Comparison of ENCODE assay signal across 14 cellular contexts in the genomic region with DNA sequence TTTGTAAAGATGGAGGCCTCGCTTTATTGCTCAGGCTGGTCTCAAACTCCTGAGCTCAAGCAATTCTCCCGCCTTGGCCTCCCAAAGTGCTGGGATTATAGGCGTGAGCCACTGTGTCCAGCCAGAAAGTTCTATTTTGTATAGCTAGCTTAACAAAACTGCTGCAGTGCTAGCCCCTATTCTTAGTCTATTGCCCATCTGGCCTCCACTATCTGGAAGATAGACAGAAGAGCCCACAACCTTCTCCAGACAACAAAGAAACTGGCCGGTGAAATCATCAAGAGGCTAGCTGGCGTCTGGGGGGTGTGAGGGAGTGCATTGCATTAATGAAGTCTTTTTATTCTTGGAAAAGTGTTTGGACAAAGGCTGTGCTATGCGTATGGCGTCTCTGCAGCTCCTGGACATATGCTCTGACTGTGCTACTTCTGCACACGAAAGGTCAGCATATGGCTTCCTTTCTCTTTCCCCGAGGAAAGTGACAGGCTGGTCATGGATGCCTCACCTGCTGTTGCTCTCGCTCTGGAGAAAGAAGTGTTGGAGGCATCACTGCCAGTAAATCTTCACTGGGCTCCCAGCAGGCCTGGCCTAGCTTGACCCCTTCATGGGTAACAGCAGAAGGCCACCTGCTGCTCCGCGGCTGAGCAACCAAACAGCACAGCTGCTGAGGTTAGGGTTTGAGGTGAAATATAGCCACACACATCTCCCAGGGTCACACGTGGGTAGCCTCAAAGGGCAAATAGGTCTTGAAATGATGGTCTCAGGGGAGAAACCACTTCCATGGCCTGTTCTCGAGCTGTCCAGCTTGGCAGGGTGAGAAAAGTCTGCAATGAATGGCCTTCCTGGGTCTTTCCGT.
DNase-seq lines count a peak whose midpoint lies in the region; ATAC-seq and TF ChIP-seq lines count a peak whose summit lies in the region.
"Had no signal": no experiment of that assay in that cellular context is flagged by ENCODE, and none has a peak within 500 bp of the region (broad histone marks: within the 10 kb centered on the region; RNA-seq: fewer than 3 reads in every experiment).

No MANE protein-coding gene starts in this region.

- H3K9ac ChIP-seq in mesenchymal stem cell (ENCODE audit: low read length) = no peak overlapping the region
- H3K9ac ChIP-seq: parathyroid adenoma had no signal

- intact Hi-C loops in activated CD8-positive, alpha-beta T cell treated with anti-CD3 and anti-CD28 coated beads for 36 hours (cut with micrococcal nuclease) = no loop called here
- intact Hi-C loops in left ventricle myocardium superior (cut with micrococcal nuclease) = no loop called here

- peaks cover 8% of the 10 kb centered on the region for H3K27me3 Mint-ChIP-seq in activated CD8-positive, alpha-beta T cell treated with anti-CD3 and anti-CD28 coated beads for 36 hours

- WGBS in mesenchymal stem cell = 59% methylated on average over 15 of the region's 15 CpGs

- H3K18ac ChIP-seq in mesenchymal stem cell (ENCODE audit: low read depth in 1 of 2, low read length in 2 of 2) = no peak overlapping the region

- no peaks in the 10 kb centered on the region for H3K79me1 ChIP-seq in mesenchymal stem cell (replicated peaks; ENCODE audit: low read length, poor library complexity, severe bottlenecking)

- no peaks in the 10 kb centered on the region for H3K9me3 ChIP-seq in mesenchymal stem cell (ENCODE audit: control insufficient read depth, low read length)
- H3K9me3 ChIP-seq: BE2C, breast epithelium had no signal

- H2AFZ ChIP-seq in mesenchymal stem cell (ENCODE audit: low read depth, low read length) = peak overlapping the region; percentile 11
- H2AFZ ChIP-seq: parathyroid adenoma had no signal

- no peak overlapping the region for H3K4ac ChIP-seq in mesenchymal stem cell (ENCODE audit: low read depth in 1 of 2, low read length in 2 of 2)

- H3K14ac ChIP-seq in mesenchymal stem cell (ENCODE audit: low read length in 2 of 2) = no peak overlapping the region

- H3K4me3 ChIP-seq in GM06990 (replicated peaks; ENCODE audit: low read depth, low read length) (no peak overlapping the region), mesenchymal stem cell (ENCODE audit: insufficient read depth in 1 of 2, low read depth in 1 of 2, low read length in 2 of 2) (no peak overlapping the region)
- H3K4me3 ChIP-seq: breast epithelium had no signal

- H3K27me3 ChIP-seq in GM06990 (replicated peaks; ENCODE audit: control insufficient read depth, insufficient read depth, low read length) (peaks cover 2% of the 10 kb centered on the region; the same call in 1 of the 2 replicates), mesenchymal stem cell (ENCODE audit: control insufficient read depth in 1 of 2, insufficient read depth in 1 of 2, low read length in 2 of 2) (peaks cover 19 to 23% of the 10 kb centered on the region in 2 experiments)
- H3K27me3 ChIP-seq: BE2C, breast epithelium had no signal

- H3K4me2 ChIP-seq in mesenchymal stem cell (ENCODE audit: low read length, poor library complexity, severe bottlenecking) = no peak overlapping the region

- H2BK5ac ChIP-seq in mesenchymal stem cell (ENCODE audit: low read depth, low read length, poor library complexity, severe bottlenecking) = no peak overlapping the region

- H2BK15ac ChIP-seq in mesenchymal stem cell (ENCODE audit: low read depth, poor library complexity, severe bottlenecking) = no peak overlapping the region

- DNase-seq in GM06990 (ENCODE audit: extremely low read depth, insufficient read length) = peak; percentile 8
- peak; percentile 4 for DNase-seq in RPMI8226
- DNase-seq in mesenchymal stem cell = no peak
- DNase-seq in kidney tubule cell (ENCODE audit: low spot score) = no peak
- DNase-seq in activated CD8-positive, alpha-beta T cell treated with anti-CD3 and anti-CD28 coated beads for 36 hours = no peak
- no peak for DNase-seq in left ventricle myocardium superior
- DNase-seq: activated B cell treated with CpG ODN at 0.5 μM for 24 hours, BE2C, KG1, NCI-H2171 treated with DMSO at 0.1 percent for 48 hours had no signal

- no peak overlapping the region for H4K8ac ChIP-seq in mesenchymal stem cell (ENCODE audit: low read length)

- H3K36me3 ChIP-seq in GM06990 (ENCODE audit: control insufficient read depth, insufficient read depth, low read length) = no peaks in the 10 kb centered on the region
- no peaks in the 10 kb centered on the region for H3K36me3 ChIP-seq in mesenchymal stem cell (ENCODE audit: control insufficient read depth in 1 of 2, insufficient read depth in 2 of 2, low read depth in 1 of 2, low read length in 2 of 2)
- H3K36me3 ChIP-seq: BE2C, breast epithelium had no signal

- ATAC-seq in HG02588 (IDR thresholded peaks at IDR 0.05; ENCODE audit: unreplicated experiment) = peak; percentile 69
- no peak for ATAC-seq in HG03460 (IDR thresholded peaks at IDR 0.05; ENCODE audit: unreplicated experiment)
- no peak for ATAC-seq in activated CD8-positive, alpha-beta T cell treated with anti-CD3 and anti-CD28 coated beads for 36 hours
- ATAC-seq in left ventricle myocardium superior = no peak

- no peaks in the 10 kb centered on the region for H3K9me3 Mint-ChIP-seq in activated CD8-positive, alpha-beta T cell treated with anti-CD3 and anti-CD28 coated beads for 36 hours

- no peak overlapping the region for H3K27ac Mint-ChIP-seq in activated CD8-positive, alpha-beta T cell treated with anti-CD3 and anti-CD28 coated beads for 36 hours
- H3K27ac Mint-ChIP-seq: activated B cell treated with CpG ODN at 0.5 μM for 24 hours had no signal

- no peak overlapping the region for H3K27ac ChIP-seq in mesenchymal stem cell (ENCODE audit: low read length, poor library complexity, severe bottlenecking)
- H3K27ac ChIP-seq: breast epithelium, parathyroid adenoma had no signal

- H4K91ac ChIP-seq in mesenchymal stem cell (ENCODE audit: low read length) = no peak overlapping the region

- H3K4me3 Mint-ChIP-seq in activated CD8-positive, alpha-beta T cell treated with anti-CD3 and anti-CD28 coated beads for 36 hours = no peak overlapping the region
- H3K4me3 Mint-ChIP-seq: activated B cell treated with CpG ODN at 0.5 μM for 24 hours had no signal

- CTCF ChIA-PET in activated CD8-positive, alpha-beta T cell treated with anti-CD3 and anti-CD28 coated beads for 36 hours (lab: Charles Lee) = no interaction called here

- no peak for TF ChIP-seq CTCF in GM06990 (IDR thresholded peaks at IDR 0.05; ENCODE audit: insufficient read depth, low read length, poor library complexity, severe bottlenecking)
- TF ChIP-seq CTCF in activated CD8-positive, alpha-beta T cell treated with anti-CD3 and anti-CD28 coated beads for 36 hours (IDR thresholded peaks at IDR 0.05) = no peak

- POLR2A ChIA-PET in activated CD8-positive, alpha-beta T cell treated with anti-CD3 and anti-CD28 coated beads for 36 hours (lab: Charles Lee) = no interaction called here

- no peak overlapping the region for H2BK12ac ChIP-seq in mesenchymal stem cell (ENCODE audit: low read length in 2 of 2)

- peaks cover 17% of the 10 kb centered on the region for H3K4me1 ChIP-seq in mesenchymal stem cell (ENCODE audit: control insufficient read depth, insufficient read depth, low read depth, low read length)
- H3K4me1 ChIP-seq: BE2C, breast epithelium, parathyroid adenoma had no signal

- no peak overlapping the region for H2AK5ac ChIP-seq in mesenchymal stem cell (ENCODE audit: low read length, severe bottlenecking)

- no peak overlapping the region for H3K23ac ChIP-seq in mesenchymal stem cell (ENCODE audit: low read length in 2 of 2)

- H3K4me1 Mint-ChIP-seq in activated CD8-positive, alpha-beta T cell treated with anti-CD3 and anti-CD28 coated beads for 36 hours (ENCODE audit: low read depth) = peaks cover 2% of the 10 kb centered on the region
- H3K4me1 Mint-ChIP-seq: activated B cell treated with CpG ODN at 0.5 μM for 24 hours had no signal

- no peak overlapping the region for H2BK120ac ChIP-seq in mesenchymal stem cell (ENCODE audit: low read depth, low read length)

- no peaks in the 10 kb centered on the region for H3K36me3 Mint-ChIP-seq in activated CD8-positive, alpha-beta T cell treated with anti-CD3 and anti-CD28 coated beads for 36 hours (ENCODE audit: low read depth)

Comparison
In these comparisons a context has a peak if more than half of its experiments do, and no peak if none do; other contexts are left out.
1. DNase-seq: peak in GM06990 (single experiment) and RPMI8226 (single experiment); none in mesenchymal stem cell (single experiment), kidney tubule cell (single experiment), activated CD8-positive, alpha-beta T cell treated with anti-CD3 and anti-CD28 coated beads for 36 hours (single experiment) and left ventricle myocardium superior (single experiment).